In the genomic region with DNA sequence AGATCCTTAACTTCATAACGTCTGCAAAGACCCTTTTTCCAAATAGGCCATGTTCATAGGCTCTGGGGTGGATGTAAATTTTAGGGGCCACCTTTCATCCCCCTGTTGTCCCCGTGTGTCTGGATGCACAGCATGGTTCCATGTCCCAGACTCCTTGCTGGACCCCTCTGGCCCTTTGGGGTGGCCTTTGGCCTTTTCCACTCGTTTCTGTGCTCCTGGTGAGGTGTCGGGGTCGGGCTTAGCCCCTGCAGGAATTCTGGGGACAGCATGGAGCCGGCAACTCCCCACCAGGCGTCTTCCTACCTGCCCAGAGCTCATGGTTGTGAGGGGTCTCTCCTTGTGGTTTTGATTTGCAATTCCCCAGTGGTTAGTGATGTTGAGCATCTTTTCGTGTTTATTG, we compare ENCODE assay signal across 8 cellular contexts.
DNase-seq lines count a peak whose midpoint lies in the region; ATAC-seq and TF ChIP-seq lines count a peak whose summit lies in the region.

No MANE protein-coding gene starts in this region.

- H3K4me3 ChIP-seq in left lung (peak overlapping the region in 1 of 2 donors; percentile 69), subcutaneous abdominal adipose tissue (ENCODE audit: low read depth in 1 of 5, low read length in 5 of 5) (peak overlapping the region in 3 of 5 donors; percentile 10 to 57 (median 14))

- POLR2A ChIA-PET in activated CD4-positive, alpha-beta T cell treated with anti-CD3 and anti-CD28 coated beads, Interleukin-2, amount 10 ng/mL, durations not matched to agents 7 days and 5 days (lab: Charles Lee) = no interaction called here

- no peaks in the 10 kb centered on the region for H3K9me3 ChIP-seq in left lung
- H3K9me3 ChIP-seq in subcutaneous abdominal adipose tissue (ENCODE audit: control insufficient read depth in 5 of 5, low read length in 5 of 5) = no peaks in the 10 kb centered on the region

- H3K27me3 ChIP-seq in left lung (no peaks in the 10 kb centered on the region), subcutaneous abdominal adipose tissue (ENCODE audit: control insufficient read depth in 5 of 5, insufficient read depth in 4 of 5, low read length in 5 of 5) (no peaks in the 10 kb centered on the region)

- no peak for ATAC-seq in activated naive CD8-positive, alpha-beta T cell treated with anti-CD3 and anti-CD28 coated beads, Interleukin-2, amount 50 U/mL, for 24 hours
- ATAC-seq in left lung = no peak
- no peak for ATAC-seq in GM21367 (IDR thresholded peaks at IDR 0.05; ENCODE audit: unreplicated experiment)

- CTCF ChIA-PET in activated CD4-positive, alpha-beta T cell treated with anti-CD3 and anti-CD28 coated beads, Interleukin-2, amount 10 ng/mL, durations not matched to agents 7 days and 5 days (lab: Charles Lee) = interaction anchor here (0.6 to 2.6 kb wide), 6 partner anchors 12 to 1589 kb away, joined by 3 to 8 read pairs (median 3); no protein-coding TSS in a partner anchor

- no peaks in the 10 kb centered on the region for H3K27me3 Mint-ChIP-seq in activated CD4-positive, alpha-beta T cell treated with anti-CD3 and anti-CD28 coated beads, Interleukin-2, amount 10 ng/mL, durations not matched to agents 7 days and 5 days
- H3K27me3 Mint-ChIP-seq in activated naive CD8-positive, alpha-beta T cell treated with anti-CD3 and anti-CD28 coated beads, Interleukin-2, amount 50 U/mL, for 24 hours = no peaks in the 10 kb centered on the region

- H3K4me1 ChIP-seq in left lung = peaks cover 44 to 90% of the 10 kb centered on the region in 2 donors
- peaks cover 30 to 68% (median 61%) of the 10 kb centered on the region in 5 donors for H3K4me1 ChIP-seq in subcutaneous abdominal adipose tissue (ENCODE audit: control insufficient read depth in 5 of 5, insufficient read depth in 5 of 5, low read length in 5 of 5)

- intact Hi-C loops in left lung (cut with DNase I) = loop anchor here in 1 of 2 donors (10.0 kb wide), 1 partner anchor 101 kb away; no protein-coding TSS in a partner anchor

- H3K4me1 Mint-ChIP-seq in activated CD4-positive, alpha-beta T cell treated with anti-CD3 and anti-CD28 coated beads, Interleukin-2, amount 10 ng/mL, durations not matched to agents 7 days and 5 days = peaks cover 64% of the 10 kb centered on the region
- H3K4me1 Mint-ChIP-seq in activated naive CD8-positive, alpha-beta T cell treated with anti-CD3 and anti-CD28 coated beads, Interleukin-2, amount 50 U/mL, for 24 hours = peaks cover 59% of the 10 kb centered on the region

- peak overlapping the region; percentile 85 for H3K27ac Mint-ChIP-seq in activated CD4-positive, alpha-beta T cell treated with anti-CD3 and anti-CD28 coated beads, Interleukin-2, amount 10 ng/mL, durations not matched to agents 7 days and 5 days
- H3K27ac Mint-ChIP-seq in activated naive CD8-positive, alpha-beta T cell treated with anti-CD3 and anti-CD28 coated beads, Interleukin-2, amount 50 U/mL, for 24 hours = peak overlapping the region; percentile 79

- DNase-seq in activated CD4-positive, alpha-beta T cell treated with anti-CD3 and anti-CD28 coated beads, Interleukin-2, amount 10 ng/mL, durations not matched to agents 7 days and 5 days = no peak
- no peak for DNase-seq in activated CD4-positive, alpha-beta T cell treated with anti-CD3 and anti-CD28 coated beads, Interleukin-2, amount 50 U/mL, for 4 hours
- DNase-seq in activated naive CD8-positive, alpha-beta T cell treated with anti-CD3 and anti-CD28 coated beads, Interleukin-2, amount 50 U/mL, for 24 hours = no peak
- DNase-seq in left lung (peak in 1 of 2 donors; percentile 32), SKM-1 (lab: John Stamatoyannopoulos, UW; ENCODE audit: unreplicated experiment) (no peak), DMS153 (lab: John Stamatoyannopoulos, UW) (no peak)

- H3K36me3 ChIP-seq in left lung = peaks cover 0 to 11% of the 10 kb centered on the region in 2 donors
- H3K36me3 ChIP-seq in subcutaneous abdominal adipose tissue (ENCODE audit: control insufficient read depth in 5 of 5, insufficient read depth in 5 of 5, low read length in 5 of 5) = no peaks in the 10 kb centered on the region

- peak overlapping the region; percentile 21 to 82 (median 72) for H3K9ac ChIP-seq in subcutaneous abdominal adipose tissue (ENCODE audit: low read length in 5 of 5)

- no peak overlapping the region for H3K4me3 Mint-ChIP-seq in activated CD4-positive, alpha-beta T cell treated with anti-CD3 and anti-CD28 coated beads, Interleukin-2, amount 10 ng/mL, durations not matched to agents 7 days and 5 days
- H3K4me3 Mint-ChIP-seq in activated naive CD8-positive, alpha-beta T cell treated with anti-CD3 and anti-CD28 coated beads, Interleukin-2, amount 50 U/mL, for 24 hours = no peak overlapping the region

- H3K27ac ChIP-seq in left lung (peak overlapping the region; percentile 89 to 94), subcutaneous abdominal adipose tissue (ENCODE audit: low read depth, low read length) (peak overlapping the region; percentile 99)

- H3K36me3 Mint-ChIP-seq in activated CD4-positive, alpha-beta T cell treated with anti-CD3 and anti-CD28 coated beads, Interleukin-2, amount 10 ng/mL, durations not matched to agents 7 days and 5 days (ENCODE audit: low read depth) = no peaks in the 10 kb centered on the region
- H3K36me3 Mint-ChIP-seq in activated naive CD8-positive, alpha-beta T cell treated with anti-CD3 and anti-CD28 coated beads, Interleukin-2, amount 50 U/mL, for 24 hours (ENCODE audit: low read depth) = no peaks in the 10 kb centered on the region

- H3K9me3 Mint-ChIP-seq in activated CD4-positive, alpha-beta T cell treated with anti-CD3 and anti-CD28 coated beads, Interleukin-2, amount 10 ng/mL, durations not matched to agents 7 days and 5 days = no peaks in the 10 kb centered on the region
- H3K9me3 Mint-ChIP-seq in activated naive CD8-positive, alpha-beta T cell treated with anti-CD3 and anti-CD28 coated beads, Interleukin-2, amount 50 U/mL, for 24 hours = no peaks in the 10 kb centered on the region

- TF ChIP-seq CTCF in left lung (IDR thresholded peaks at IDR 0.05) = no peak
